1 cellular context compared by ENCODE assay signal in genomic region chr15:46461416-46461815, GRCh38.
TF ChIP-seq lines count a peak whose summit lies in the region.

No MANE protein-coding gene starts in this region.

TF ChIP-seq in HepG2, 621 proteins besides CTCF, POLR2A, EP300 and RAD21 (continued from another document):
- TF ChIP-seq ZNF407 (CRISPR knock-in tag; IDR thresholded peaks at IDR 0.05; ENCODE audit: not compliant biosample characterization): no peak
- TF ChIP-seq HINFP (CRISPR knock-in tag; IDR thresholded peaks at IDR 0.05; ENCODE audit: low read depth): no peak
- TF ChIP-seq SIX4 (CRISPR knock-in tag; IDR thresholded peaks at IDR 0.05): no peak
